In the genomic region with DNA sequence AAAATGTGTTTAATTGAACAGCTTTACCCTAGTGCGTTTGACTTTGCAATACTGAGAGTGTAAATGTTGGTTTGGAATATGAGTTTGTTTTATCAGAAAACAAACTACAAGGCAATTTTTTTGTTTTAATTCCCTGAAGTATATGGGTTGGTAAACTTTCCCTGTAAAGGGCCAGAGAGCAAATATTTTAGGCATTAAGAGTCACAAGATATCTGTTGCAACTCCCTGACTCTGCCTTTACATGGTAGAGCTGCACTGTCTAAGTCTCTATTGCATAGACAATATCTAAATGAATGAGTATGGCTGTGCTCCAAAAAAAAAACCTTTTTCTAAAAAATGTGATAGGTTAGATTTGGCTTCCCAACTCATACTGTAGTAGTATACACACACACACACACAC, we compare ENCODE assay signal across 17 cellular contexts.
DNase-seq lines count a peak whose midpoint lies in the region; TF ChIP-seq lines count a peak whose summit lies in the region.
"Had no signal": no experiment of that assay in that cellular context is flagged by ENCODE, and none has a peak within 500 bp of the region (broad histone marks: within the 10 kb centered on the region; RNA-seq: fewer than 3 reads in every experiment).

No MANE protein-coding gene starts in this region.

- H3K36me3 Mint-ChIP-seq in CD8-positive, alpha-beta memory T cell, result no peaks in the 10 kb centered on the region
- no peaks in the 10 kb centered on the region for H3K36me3 Mint-ChIP-seq in chondrocyte (ENCODE audit: low read depth)
- H3K36me3 Mint-ChIP-seq: CD4-positive, CD25-positive, alpha-beta regulatory T cell; CD8-positive, alpha-beta T cell had no signal

- TF ChIP-seq CTCF in fibroblast of villous mesenchyme (IDR thresholded peaks at IDR 0.05; ENCODE audit: insufficient read depth, low read depth, low read length) (no peak), chondrocyte (IDR thresholded peaks at IDR 0.05) (no peak)

- CTCF ChIA-PET in CD8-positive, alpha-beta memory T cell (lab: Charles Lee), result no interaction called here

- DNase-seq in amniotic epithelial cell (ENCODE audit: low read depth) (peak; percentile 24), dedifferentiated amniotic fluid mesenchymal stem cell (ENCODE audit: extremely low spot score) (peak; percentile 18), fibroblast of villous mesenchyme (ENCODE audit: low read depth) (peak; percentile 12), chondrocyte (ENCODE audit: low spot score) (no peak)
- DNase-seq in effector CD8-positive, alpha-beta T cell (lab: John Stamatoyannopoulos, UW), result no peak
- no peak for DNase-seq in CD8-positive, alpha-beta memory T cell
- DNase-seq: C1 segment of cervical spinal cord; CD4-positive, CD25-positive, alpha-beta regulatory T cell; CD8-positive, alpha-beta T cell; DMS 273 treated with DMSO at 0.1 percent for 48 hours; DMS79; EL; GDM1; H9; HFFc6 had no signal

- H3K36me3 ChIP-seq in CD8-positive, alpha-beta memory T cell (ENCODE audit: insufficient read depth, low read length), result no peaks in the 10 kb centered on the region

- no peaks in the 10 kb centered on the region for H3K27me3 Mint-ChIP-seq in CD8-positive, alpha-beta memory T cell
- H3K27me3 Mint-ChIP-seq in chondrocyte (ENCODE audit: low read depth), result no peaks in the 10 kb centered on the region
- H3K27me3 Mint-ChIP-seq: CD4-positive, CD25-positive, alpha-beta regulatory T cell had no signal

- no peak overlapping the region for H3K27ac ChIP-seq in CD8-positive, alpha-beta memory T cell (ENCODE audit: low read depth, low read length)

- no peaks in the 10 kb centered on the region for H3K9me3 ChIP-seq in CD8-positive, alpha-beta memory T cell (ENCODE audit: low read length)

- H3K4me1 ChIP-seq in CD8-positive, alpha-beta memory T cell (ENCODE audit: insufficient read depth, low read length), result no peaks in the 10 kb centered on the region

- POLR2A ChIA-PET in CD8-positive, alpha-beta memory T cell (lab: Charles Lee), result no interaction called here

- no peak overlapping the region for H3K4me3 Mint-ChIP-seq in CD8-positive, alpha-beta memory T cell
- no peak overlapping the region for H3K4me3 Mint-ChIP-seq in chondrocyte (ENCODE audit: unreplicated experiment)
- H3K4me3 Mint-ChIP-seq: CD4-positive, CD25-positive, alpha-beta regulatory T cell; CD8-positive, alpha-beta T cell; GM23338; H9; HFFc6 had no signal

- H3K4me1 Mint-ChIP-seq in CD8-positive, alpha-beta memory T cell, result no peaks in the 10 kb centered on the region
- H3K4me1 Mint-ChIP-seq in chondrocyte (ENCODE audit: low read depth), result peaks cover 7% of the 10 kb centered on the region
- H3K4me1 Mint-ChIP-seq: CD4-positive, CD25-positive, alpha-beta regulatory T cell had no signal

- no peak overlapping the region for H3K27ac Mint-ChIP-seq in CD8-positive, alpha-beta memory T cell
- H3K27ac Mint-ChIP-seq in chondrocyte (ENCODE audit: unreplicated experiment), result no peak overlapping the region
- H3K27ac Mint-ChIP-seq: CD4-positive, CD25-positive, alpha-beta regulatory T cell; CD8-positive, alpha-beta T cell; GM23338; H9; HFFc6 had no signal

- H3K9me3 Mint-ChIP-seq in CD8-positive, alpha-beta memory T cell, result peaks cover 2 to 12% (median 3%) of the 10 kb centered on the region in 5 donors
- no peaks in the 10 kb centered on the region for H3K9me3 Mint-ChIP-seq in chondrocyte (ENCODE audit: low read depth)
- H3K9me3 Mint-ChIP-seq: HFFc6 had no signal

- H3K4me3 ChIP-seq in fibroblast of villous mesenchyme (ENCODE audit: low read depth, low read length), result no peak overlapping the region
- H3K4me3 ChIP-seq in CD8-positive, alpha-beta memory T cell (ENCODE audit: low read length), result no peak overlapping the region
- H3K4me3 ChIP-seq: GM12878, GM23338 had no signal

- no peaks in the 10 kb centered on the region for H3K27me3 ChIP-seq in CD8-positive, alpha-beta memory T cell (ENCODE audit: insufficient read depth, low read length, poor library complexity, severe bottlenecking)

Comparison
In these comparisons a context has a peak if more than half of its experiments do, and no peak if none do; other contexts are left out.
1. DNase-seq: peak in amniotic epithelial cell (single experiment), dedifferentiated amniotic fluid mesenchymal stem cell (single experiment) and fibroblast of villous mesenchyme (single experiment); none in effector CD8-positive, alpha-beta T cell (single experiment), CD8-positive, alpha-beta memory T cell (0 of 5) and chondrocyte (single experiment).